8 cellular contexts compared by ENCODE assay signal in the genomic region with DNA sequence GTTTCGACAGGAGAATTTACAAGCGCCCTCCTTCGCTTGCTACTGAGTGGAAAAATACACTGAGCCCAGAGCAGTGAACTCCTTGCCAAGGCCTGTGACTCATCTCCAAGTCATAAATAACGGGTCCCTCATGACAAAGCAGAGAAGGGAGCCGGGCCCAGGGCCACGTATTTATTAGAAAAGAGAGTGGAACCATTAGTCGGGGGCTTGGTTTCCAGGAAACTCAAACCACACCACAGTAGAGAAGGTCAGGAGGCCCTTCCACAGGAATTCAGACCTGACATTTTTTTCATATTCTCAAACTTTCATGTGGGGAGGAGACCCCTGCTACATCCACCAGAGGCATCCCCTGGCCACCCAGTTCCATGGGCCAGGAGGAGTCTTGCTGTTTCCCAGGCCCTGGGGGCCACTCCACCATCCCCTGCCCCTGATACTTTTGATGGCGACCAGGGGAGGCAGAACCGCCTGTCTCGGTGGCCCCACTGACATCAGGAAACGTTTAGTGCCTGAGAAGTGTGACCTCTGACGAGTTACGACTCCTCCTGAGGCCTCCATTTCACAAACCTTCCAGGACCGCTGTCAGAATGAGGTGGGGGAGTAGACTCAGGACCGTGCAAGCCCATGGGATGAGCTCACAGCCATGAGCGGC.
DNase-seq lines count a peak whose midpoint lies in the region; ATAC-seq, FAIRE-seq and TF ChIP-seq lines count a peak whose summit lies in the region.

No MANE protein-coding gene starts in this region.

- DNase-seq in Calu3 (peak; percentile 42), RCC 7860 (ENCODE audit: low spot score) (peak; percentile 92), fibroblast of the conjunctiva (ENCODE audit: low read depth) (peak; percentile 77), posterior vena cava (ENCODE audit: low spot score) (peak; percentile 91), HAP-1 (ENCODE audit: low spot score in 2 of 2) (no peak), amygdala (lab: John Stamatoyannopoulos, UW) (no peak), NCI-H69 (lab: John Stamatoyannopoulos, UW) (no peak)

- no TSS peak for BruUV-seq in Calu3 (replicated peaks; lab: Mats Ljungman, UMichigan)

- in situ Hi-C loops in HAP-1 (cut with MboI; ENCODE audit: low sequenced_read_pairs) = no loop called here

- H3K27me3 Mint-ChIP-seq in Calu3 (ENCODE audit: unreplicated experiment) = peaks cover 25% of the 10 kb centered on the region

- no peak for ATAC-seq in GM18870 (IDR thresholded peaks at IDR 0.05; ENCODE audit: unreplicated experiment)

- no peaks in the 10 kb centered on the region for H3K4me1 ChIP-seq in HAP-1

- H3K4me3 Mint-ChIP-seq in Calu3 (ENCODE audit: low read depth, unreplicated experiment) = no peak overlapping the region

- no peak overlapping the region for H3K4me3 ChIP-seq in HAP-1

- CTCF ChIA-PET in Calu3 (lab: Charles Lee) = no interaction called here

- H3K9me3 Mint-ChIP-seq in Calu3 (ENCODE audit: low read depth, unreplicated experiment) = peaks cover 2% of the 10 kb centered on the region

- H3K9me3 ChIP-seq in HAP-1 = no peaks in the 10 kb centered on the region

- intact Hi-C loops in Calu3 (cut with micrococcal nuclease; ENCODE audit: unreplicated experiment) (no loop called here), posterior vena cava (cut with DNase I) (no loop called here)

- peaks cover 4% of the 10 kb centered on the region for H3K36me3 Mint-ChIP-seq in Calu3 (ENCODE audit: insufficient read depth, unreplicated experiment)

- H3K36me3 ChIP-seq in HAP-1 (replicated peaks) = no peaks in the 10 kb centered on the region

- no peak for TF ChIP-seq CTCF in Calu3 (IDR thresholded peaks at IDR 0.05; ENCODE audit: unreplicated experiment)

- H3K27me3 ChIP-seq in HAP-1 (ENCODE audit: low read depth) = no peaks in the 10 kb centered on the region

- FAIRE-seq in RCC 7860 (lab: Jason Lieb, UNC) = peak; percentile 91

- no peak overlapping the region for H3K27ac Mint-ChIP-seq in Calu3 (ENCODE audit: unreplicated experiment)

- peaks cover 36% of the 10 kb centered on the region for H3K4me1 Mint-ChIP-seq in Calu3 (ENCODE audit: low read depth, unreplicated experiment)

Comparison
In these comparisons a context has a peak if more than half of its experiments do, and no peak if none do; other contexts are left out.
1. DNase-seq: peak in Calu3 (single experiment), RCC 7860 (single experiment), fibroblast of the conjunctiva (single experiment) and posterior vena cava (single experiment); none in HAP-1 (0 of 2), amygdala (0 of 56) and NCI-H69 (single experiment).